In genomic region chr9:13688990-13689600, GRCh38 we compare ENCODE assay signal across 12 cellular contexts.
DNase-seq lines count a peak whose midpoint lies in the region; ATAC-seq and TF ChIP-seq lines count a peak whose summit lies in the region.
"Had no signal": no experiment of that assay in that cellular context is flagged by ENCODE, and none has a peak within 500 bp of the region (broad histone marks: within the 10 kb centered on the region; RNA-seq: fewer than 3 reads in every experiment).

No MANE protein-coding gene starts in this region.

- H3K27me3 ChIP-seq in heart left ventricle (no peaks in the 10 kb centered on the region), uterus (no peaks in the 10 kb centered on the region)

- H3K9me3 ChIP-seq in heart left ventricle, result peaks cover 0 to 46% (median 0%) of the 10 kb centered on the region in 12 donors
- H3K9me3 ChIP-seq in uterus, result no peaks in the 10 kb centered on the region

- peaks cover 29% of the 10 kb centered on the region for H3K36me3 Mint-ChIP-seq in WTC11
- peaks cover 0 to 4% of the 10 kb centered on the region in 2 donors for H3K36me3 Mint-ChIP-seq in activated naive CD4-positive, alpha-beta T cell treated with anti-CD3 and anti-CD28 coated beads, Interleukin-2, amount 50 U/mL, for 72 hours
- H3K36me3 Mint-ChIP-seq: CD4-positive, alpha-beta memory T cell had no signal

- H3K9me3 Mint-ChIP-seq in WTC11, result peaks cover 37% of the 10 kb centered on the region
- peaks cover 21 to 38% of the 10 kb centered on the region in 2 donors for H3K9me3 Mint-ChIP-seq in activated naive CD4-positive, alpha-beta T cell treated with anti-CD3 and anti-CD28 coated beads, Interleukin-2, amount 50 U/mL, for 72 hours

- intact Hi-C loops in heart left ventricle (cut with DNase I), result loop anchor here in 9 of 10 donors (5.0 to 10.0 kb wide), 7 partner anchors 82 to 666 kb away; no protein-coding TSS in a partner anchor
- intact Hi-C loops in Right ventricle myocardium inferior (cut with DNase I), result loop anchor here (5.0 to 10.0 kb wide), 8 partner anchors 137 to 663 kb away; partner anchors contain the start of gene NFIB
- intact Hi-C loops in uterus (cut with DNase I; ENCODE audit: low total_unique reads), result no loop called here

- 86 to 96% (median 88%) methylated on average over 1 of the region's 1 CpG for WGBS in heart left ventricle, 4 donors

- H3K4me1 ChIP-seq in heart left ventricle (peaks cover 0 to 30% (median 12%) of the 10 kb centered on the region in 12 donors), uterus (no peaks in the 10 kb centered on the region)

- TF ChIP-seq POLR2A in heart left ventricle (IDR thresholded peaks at IDR 0.05) (no peak), uterus (IDR thresholded peaks at IDR 0.05) (no peak)

- DNase-seq in heart left ventricle (peak in 1 of 5 donors; percentile 32), Right ventricle myocardium inferior (ENCODE audit: missing footprints) (no peak), WTC11 (ENCODE audit: low spot score) (peak; percentile 12), iPS-NIHi7 (ENCODE audit: extremely low spot score) (peak; percentile 27), uterus (no peak), cerebellar nuclear complex (lab: John Stamatoyannopoulos, UW) (no peak)
- no peak for DNase-seq in activated naive CD4-positive, alpha-beta T cell treated with anti-CD3 and anti-CD28 coated beads, Interleukin-2, amount 50 U/mL, for 72 hours (ENCODE audit: low spot score in 2 of 2)
- DNase-seq: activated naive CD4-positive, alpha-beta T cell treated with anti-CD3 and anti-CD28 coated beads for 36 hours; CD4-positive, alpha-beta memory T cell; stimulated activated CD4-positive, alpha-beta T cell treated with anti-CD3 and anti-CD28 coated beads, Interleukin-4, amount 100 ng/mL, for 24 hours; T-helper 17 cell had no signal

- H3K27me3 Mint-ChIP-seq in WTC11 (ENCODE audit: low read depth), result no peaks in the 10 kb centered on the region
- H3K27me3 Mint-ChIP-seq: CD4-positive, alpha-beta memory T cell; T-helper 17 cell had no signal

- peak in 1 of 4 donors; percentile 23 for ATAC-seq in heart left ventricle
- ATAC-seq in Right ventricle myocardium inferior, result no peak
- ATAC-seq in WTC11, result peak; percentile 14
- no peak for ATAC-seq in activated naive CD4-positive, alpha-beta T cell treated with anti-CD3 and anti-CD28 coated beads, Interleukin-2, amount 50 U/mL, for 72 hours
- no peak for ATAC-seq in HG03342 (IDR thresholded peaks at IDR 0.05; ENCODE audit: unreplicated experiment)
- ATAC-seq: T-helper 17 cell had no signal

- peak overlapping the region; percentile 97; the same call in 1 of the 2 replicates for H3K27ac Mint-ChIP-seq in WTC11
- no peak overlapping the region for H3K27ac Mint-ChIP-seq in activated naive CD4-positive, alpha-beta T cell treated with anti-CD3 and anti-CD28 coated beads, Interleukin-2, amount 50 U/mL, for 72 hours
- H3K27ac Mint-ChIP-seq: activated naive CD4-positive, alpha-beta T cell treated with anti-CD3 and anti-CD28 coated beads for 36 hours; CD4-positive, alpha-beta memory T cell; T-helper 17 cell had no signal

- H3K4me3 Mint-ChIP-seq in WTC11, result no peak overlapping the region
- H3K4me3 Mint-ChIP-seq: activated naive CD4-positive, alpha-beta T cell treated with anti-CD3 and anti-CD28 coated beads for 36 hours; CD4-positive, alpha-beta memory T cell; T-helper 17 cell had no signal

- H3K4me3 ChIP-seq in heart left ventricle (no peak overlapping the region), uterus (no peak overlapping the region)

- no peaks in the 10 kb centered on the region for H3K36me3 ChIP-seq in heart left ventricle
- no peaks in the 10 kb centered on the region for H3K36me3 ChIP-seq in uterus

- CTCF ChIA-PET in WTC11 (lab: Charles Lee), result interaction anchor here (1.0 to 1.6 kb wide), 4 partner anchors 16 to 261 kb away, joined by 3 to 14 read pairs (median 4); no protein-coding TSS in a partner anchor

- POLR2A ChIA-PET in WTC11 (lab: Charles Lee), result no interaction called here

- peak overlapping the region in 6 of 12 donors; percentile 1 to 33 (median 16) for H3K27ac ChIP-seq in heart left ventricle
- H3K27ac ChIP-seq in uterus, result no peak overlapping the region

- H3K4me1 Mint-ChIP-seq in WTC11, result peaks cover 26% of the 10 kb centered on the region
- H3K4me1 Mint-ChIP-seq: CD4-positive, alpha-beta memory T cell; T-helper 17 cell had no signal

- TF ChIP-seq CTCF in heart left ventricle (IDR thresholded peaks at IDR 0.05), result peak; percentile 35 to 64 (median 54)
- TF ChIP-seq CTCF in WTC11 (IDR thresholded peaks at IDR 0.05), result no peak
- TF ChIP-seq CTCF in uterus (IDR thresholded peaks at IDR 0.05), result peak in 3 of 4 experiments; percentile 8 to 23 (median 18)

TF ChIP-seq in WTC11, 78 proteins besides CTCF, POLR2A, EP300 and RAD21 (continues in another document):
- TF ChIP-seq FOXK1 (CRISPR knock-in tag; IDR thresholded peaks at IDR 0.05) (no peak), USF2 (CRISPR knock-in tag; IDR thresholded peaks at IDR 0.05) (no peak), GABPB1 (CRISPR knock-in tag; IDR thresholded peaks at IDR 0.05) (no peak), SP1 (CRISPR knock-in tag; conservative IDR thresholded peaks at IDR 0.05) (no peak), ZNF425 (CRISPR knock-in tag; conservative IDR thresholded peaks at IDR 0.05) (no peak), JAZF1 (CRISPR knock-in tag; IDR thresholded peaks at IDR 0.05) (no peak), PREB (CRISPR knock-in tag; IDR thresholded peaks at IDR 0.05; ENCODE audit: borderline replicate concordance) (no peak), ATF6 (CRISPR knock-in tag; IDR thresholded peaks at IDR 0.05) (no peak)

Comparison
In these comparisons a context has a peak if more than half of its experiments do, and no peak if none do; other contexts are left out.
1. DNase-seq: peak in WTC11 (single experiment) and iPS-NIHi7 (single experiment); none in Right ventricle myocardium inferior (single experiment), uterus (0 of 2), activated naive CD4-positive, alpha-beta T cell treated with anti-CD3 and anti-CD28 coated beads, Interleukin-2, amount 50 U/mL, for 72 hours (0 of 2) and cerebellar nuclear complex (0 of 2).